ENCODE assay signal across 15 cellular contexts in the genomic region with DNA sequence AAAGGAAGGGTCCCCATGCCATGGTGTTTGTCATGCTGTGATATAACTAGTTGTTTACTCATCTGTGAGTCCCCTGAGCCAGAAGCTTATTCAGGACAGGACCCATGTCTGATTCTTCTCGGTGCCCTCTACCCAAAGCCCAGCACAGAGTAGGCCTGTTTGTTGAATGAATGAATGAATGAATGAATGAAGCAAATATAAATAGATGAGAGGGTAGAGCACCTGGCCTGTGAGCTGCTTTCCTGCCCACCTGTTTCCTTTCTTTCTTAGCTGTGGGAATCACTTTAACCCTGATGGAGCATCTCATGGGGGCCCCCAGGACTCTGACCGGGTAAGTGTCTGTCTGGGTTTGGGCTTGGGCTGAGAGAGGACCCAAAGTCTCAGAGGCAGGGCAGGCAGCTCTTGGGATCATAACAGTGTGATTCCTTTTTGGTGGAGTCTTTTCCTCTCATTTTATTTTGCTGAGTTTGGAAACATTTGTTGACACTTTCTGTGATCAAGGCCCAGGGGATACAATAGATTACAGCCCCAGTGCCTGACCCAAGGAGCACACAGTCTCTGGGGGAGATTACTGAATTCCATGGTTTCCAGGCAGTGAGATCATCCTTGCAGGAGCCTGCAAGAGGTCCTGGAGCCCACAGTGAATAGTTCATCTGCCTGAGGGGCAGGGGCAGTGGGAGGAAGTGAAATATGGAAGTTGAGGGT. TPM values are rescaled to one million over a fixed set of nuclear protein-coding genes. Genes with fewer than 3 reads are reported as not detected.
DNase-seq lines count a peak whose midpoint lies in the region; ATAC-seq and TF ChIP-seq lines count a peak whose summit lies in the region.
"Had no signal": no experiment of that assay in that cellular context is flagged by ENCODE, and none has a peak within 500 bp of the region (broad histone marks: within the 10 kb centered on the region; RNA-seq: fewer than 3 reads in every experiment).

No MANE protein-coding gene starts in this region.

- H3K79me2 ChIP-seq in ACC112 (ENCODE audit: control insufficient read depth, insufficient read depth, low read length, unreplicated experiment) (no peaks in the 10 kb centered on the region), PC-9 (ENCODE audit: low read depth) (no peaks in the 10 kb centered on the region)

- H2AFZ ChIP-seq in ACC112 (ENCODE audit: low read length, unreplicated experiment) (no peak overlapping the region), PC-9 (no peak overlapping the region)

- H3K4me1 ChIP-seq in ACC112 (ENCODE audit: control insufficient read depth, insufficient read depth, low read length, unreplicated experiment) (peaks cover 40% of the 10 kb centered on the region), PC-9 (replicated peaks; ENCODE audit: insufficient read depth) (no peaks in the 10 kb centered on the region)

- CTCF ChIA-PET in PC-9 (lab: Charles Lee): no interaction called here

- no TSS peak for BruUV-seq in PC-9 (replicated peaks; lab: Mats Ljungman, UMichigan)

- DNase-seq in SIG-M5 (lab: John Stamatoyannopoulos, UW) (peak; percentile 0), left cardiac atrium (no peak), PC-9 (no peak)
- DNase-seq: ACHN; activated CD4-positive, alpha-beta memory T cell treated with anti-CD3 and anti-CD28 coated beads for 36 hours; mammary epithelial cell; NCI-H510A treated with DMSO at 0.1 percent for 48 hours; nucleus accumbens; RPMI8226; stimulated activated CD4-positive, alpha-beta T cell treated with anti-CD3 and anti-CD28 coated beads, Interleukin-12 subunit alpha, Interleukin-12 subunit beta, amount 100 ng/mL, for 4 hours; T-helper 9 cell had no signal

- H3K36me3 ChIP-seq in ACC112 (ENCODE audit: insufficient read depth, low read length) (peaks cover 7% of the 10 kb centered on the region; the same call in 1 of the 2 replicates), PC-9 (ENCODE audit: low read depth) (no peaks in the 10 kb centered on the region; the same call in 1 of the 2 replicates)

- no peaks in the 10 kb centered on the region for H4K20me1 ChIP-seq in PC-9 (ENCODE audit: insufficient read depth)

- POLR2A ChIA-PET in PC-9 (lab: Charles Lee; ENCODE audit: unreplicated experiment): interaction anchor here (0.6 kb wide), 1 partner anchor 234 kb away, joined by 4 read pairs; no protein-coding TSS in a partner anchor

- intact Hi-C loops in left cardiac atrium (cut with DNase I) (no loop called here), PC-9 (cut with micrococcal nuclease; ENCODE audit: unreplicated experiment) (no loop called here)

- peak overlapping the region; percentile 38 for H3K27ac ChIP-seq in ACC112 (ENCODE audit: low read depth, low read length)
- H3K27ac ChIP-seq in PC-9: no peak overlapping the region

- no peak for TF ChIP-seq CTCF in PC-9 (conservative IDR thresholded peaks at IDR 0.05)

- no peaks in the 10 kb centered on the region for H3K9me3 ChIP-seq in PC-9 (ENCODE audit: insufficient read depth, low read depth)

- no peaks in the 10 kb centered on the region for H3K9me2 ChIP-seq in PC-9 (ENCODE audit: insufficient read depth)

- no peak overlapping the region for H3K4me3 ChIP-seq in ACC112 (ENCODE audit: low read depth, low read length)
- no peak overlapping the region for H3K4me3 ChIP-seq in PC-9

- no peaks in the 10 kb centered on the region; the same call in 1 of the 2 replicates for H3F3A ChIP-seq in PC-9 (ENCODE audit: insufficient read depth, low read depth)

- H3K4me2 ChIP-seq in PC-9: no peak overlapping the region

- H3K27me3 ChIP-seq in ACC112 (ENCODE audit: insufficient read depth, low read length) (no peaks in the 10 kb centered on the region), PC-9 (ENCODE audit: insufficient read depth, low read depth) (no peaks in the 10 kb centered on the region)

- ATAC-seq in left cardiac atrium (peak; percentile 37 to 69), HG02759 (IDR thresholded peaks at IDR 0.05; ENCODE audit: unreplicated experiment) (no peak), GM19463 (IDR thresholded peaks at IDR 0.05; ENCODE audit: unreplicated experiment) (no peak)
- ATAC-seq: HCT116 had no signal

RNA-seq across cellular contexts. Expression of a gene that starts 7.4 kb away (rescaled TPM):
- total RNA-seq in left cardiac atrium (10 to 100 TPM; 28.3 to 28.6 TPM), PC-9 (2021) (47.2 and 61.0 TPM in 2 replicates)

RNA-seq across cellular contexts. Expression of a gene that starts 7.5 kb away (rescaled TPM):
- total RNA-seq in left cardiac atrium: under 1 TPM; 0.18 to 0.39 TPM
- total RNA-seq in PC-9 (2021): 0.83 and 1.0 TPM in 2 replicates

RNA-seq across cellular contexts. Expression of a gene that starts 16.1 kb away (rescaled TPM):
- total RNA-seq in left cardiac atrium: 10 to 100 TPM; 31.2 to 35.2 TPM
- total RNA-seq in PC-9 (2021): 108 and 112 TPM in 2 replicates

RNA-seq across cellular contexts. Expression of a gene that starts 32.0 kb away (rescaled TPM):
- total RNA-seq in left cardiac atrium (10 to 100 TPM; 51.0 to 71.9 TPM), PC-9 (2021) (34.3 and 59.2 TPM in 2 replicates)

RNA-seq across cellular contexts. Expression of a gene that starts 38.1 kb away (rescaled TPM):
- total RNA-seq in left cardiac atrium (10 to 100 TPM; 63.6 to 76.7 TPM), PC-9 (2021) (131 and 140 TPM in 2 replicates)

Comparison
In these comparisons a context has a peak if more than half of its experiments do, and no peak if none do; other contexts are left out.
1. ATAC-seq: peak in left cardiac atrium (2 of 2); none in HG02759 (single experiment) and GM19463 (single experiment).